ENCODE assay signal across 19 cellular contexts in genomic region chr4:189081831-189082230, GRCh38.
DNase-seq lines count a peak whose midpoint lies in the region; ATAC-seq and TF ChIP-seq lines count a peak whose summit lies in the region.
"Had no signal": no experiment of that assay in that cellular context is flagged by ENCODE, and none has a peak within 500 bp of the region (broad histone marks: within the 10 kb centered on the region; RNA-seq: fewer than 3 reads in every experiment).

No MANE protein-coding gene starts in this region.

- no peak overlapping the region for H3K4me2 ChIP-seq in PC-3 (ENCODE audit: low read length)
- H3K4me2 ChIP-seq: PC-9 had no signal

- H3K27me3 ChIP-seq in breast epithelium (no peaks in the 10 kb centered on the region), PC-3 (ENCODE audit: low read length) (no peaks in the 10 kb centered on the region)

- H3K9me2 ChIP-seq in PC-3 (replicated peaks; ENCODE audit: low read length), result no peaks in the 10 kb centered on the region

- peaks cover 6% of the 10 kb centered on the region for H3K4me1 Mint-ChIP-seq in MCF 10A (ENCODE audit: insufficient read depth, unreplicated experiment)
- H3K4me1 Mint-ChIP-seq in activated CD4-positive, alpha-beta T cell treated with anti-CD3 and anti-CD28 coated beads, Interleukin-2, amount 10 ng/mL, durations not matched to agents 7 days and 5 days, result no peaks in the 10 kb centered on the region
- H3K4me1 Mint-ChIP-seq in activated CD8-positive, alpha-beta T cell treated with anti-CD3 and anti-CD28 coated beads, Interleukin-2, amount 10 ng/mL, durations not matched to agents 7 days and 5 days (ENCODE audit: low read depth), result no peaks in the 10 kb centered on the region
- H3K4me1 Mint-ChIP-seq: CD14-positive monocyte had no signal

- no peaks in the 10 kb centered on the region for H3K9me3 ChIP-seq in breast epithelium
- H3K9me3 ChIP-seq in PC-3 (ENCODE audit: low read length), result no peaks in the 10 kb centered on the region

- H3K27me3 Mint-ChIP-seq in MCF 10A (ENCODE audit: insufficient read depth, unreplicated experiment), result no peaks in the 10 kb centered on the region
- no peaks in the 10 kb centered on the region for H3K27me3 Mint-ChIP-seq in activated CD4-positive, alpha-beta T cell treated with anti-CD3 and anti-CD28 coated beads, Interleukin-2, amount 10 ng/mL, durations not matched to agents 7 days and 5 days
- no peaks in the 10 kb centered on the region for H3K27me3 Mint-ChIP-seq in activated CD8-positive, alpha-beta T cell treated with anti-CD3 and anti-CD28 coated beads, Interleukin-2, amount 10 ng/mL, durations not matched to agents 7 days and 5 days (ENCODE audit: low read depth)

- intact Hi-C loops in MCF 10A (cut with micrococcal nuclease), result no loop called here
- intact Hi-C loops in breast epithelium (cut with DNase I; ENCODE audit: low total_unique reads), result no loop called here
- intact Hi-C loops in PC-3 (cut with micrococcal nuclease), result no loop called here

- H2AFZ ChIP-seq in PC-3 (ENCODE audit: low read length), result no peak overlapping the region
- H2AFZ ChIP-seq: PC-9 had no signal

- no peaks in the 10 kb centered on the region for H3F3A ChIP-seq in PC-3 (ENCODE audit: low read length, unreplicated experiment)

- H3K4me1 ChIP-seq in breast epithelium, result no peaks in the 10 kb centered on the region
- H3K4me1 ChIP-seq in PC-3 (ENCODE audit: insufficient read depth, low read length), result no peaks in the 10 kb centered on the region

- no peak overlapping the region for H3K4me3 Mint-ChIP-seq in MCF 10A (ENCODE audit: unreplicated experiment)
- H3K4me3 Mint-ChIP-seq in activated CD4-positive, alpha-beta T cell treated with anti-CD3 and anti-CD28 coated beads, Interleukin-2, amount 10 ng/mL, durations not matched to agents 7 days and 5 days, result no peak overlapping the region
- H3K4me3 Mint-ChIP-seq in activated CD8-positive, alpha-beta T cell treated with anti-CD3 and anti-CD28 coated beads, Interleukin-2, amount 10 ng/mL, durations not matched to agents 7 days and 5 days, result no peak overlapping the region
- H3K4me3 Mint-ChIP-seq: CD14-positive monocyte had no signal

- ATAC-seq in PC-3 (no peak), HG03039 (IDR thresholded peaks at IDR 0.05; ENCODE audit: unreplicated experiment) (no peak)
- ATAC-seq in activated CD8-positive, alpha-beta T cell treated with anti-CD3 and anti-CD28 coated beads, Interleukin-2, amount 10 ng/mL, durations not matched to agents 7 days and 5 days, result no peak
- ATAC-seq: HepG2 had no signal

- POLR2A ChIA-PET in MCF 10A (lab: Yijun Ruan, JAX) (interaction anchor here (0.9 kb wide), 1 partner anchor 111 kb away, joined by 3 read pairs; no protein-coding TSS in a partner anchor), PC-3 (lab: Charles Lee; ENCODE audit: unreplicated experiment) (no interaction called here)
- POLR2A ChIA-PET in activated CD4-positive, alpha-beta T cell treated with anti-CD3 and anti-CD28 coated beads, Interleukin-2, amount 10 ng/mL, durations not matched to agents 7 days and 5 days (lab: Charles Lee), result no interaction called here
- POLR2A ChIA-PET in activated CD8-positive, alpha-beta T cell treated with anti-CD3 and anti-CD28 coated beads, Interleukin-2, amount 10 ng/mL, durations not matched to agents 7 days and 5 days (lab: Charles Lee), result no interaction called here

- H4K20me1 ChIP-seq in PC-3 (ENCODE audit: low read length), result no peaks in the 10 kb centered on the region

- no peak overlapping the region for H3K9ac ChIP-seq in PC-3 (ENCODE audit: low read length)

- no peak overlapping the region for H3K27ac Mint-ChIP-seq in MCF 10A (ENCODE audit: low read depth, unreplicated experiment)
- no peak overlapping the region for H3K27ac Mint-ChIP-seq in activated CD4-positive, alpha-beta T cell treated with anti-CD3 and anti-CD28 coated beads, Interleukin-2, amount 10 ng/mL, durations not matched to agents 7 days and 5 days
- no peak overlapping the region for H3K27ac Mint-ChIP-seq in activated CD8-positive, alpha-beta T cell treated with anti-CD3 and anti-CD28 coated beads, Interleukin-2, amount 10 ng/mL, durations not matched to agents 7 days and 5 days
- H3K27ac Mint-ChIP-seq: CD14-positive monocyte had no signal

- H3K36me3 ChIP-seq in breast epithelium (no peaks in the 10 kb centered on the region), PC-3 (ENCODE audit: low read depth, low read length) (no peaks in the 10 kb centered on the region)

- CTCF ChIA-PET in MCF 10A (lab: Yijun Ruan, JAX) (no interaction called here), PC-3 (lab: Charles Lee) (no interaction called here)
- CTCF ChIA-PET in activated CD4-positive, alpha-beta T cell treated with anti-CD3 and anti-CD28 coated beads, Interleukin-2, amount 10 ng/mL, durations not matched to agents 7 days and 5 days (lab: Charles Lee), result no interaction called here
- CTCF ChIA-PET in activated CD8-positive, alpha-beta T cell treated with anti-CD3 and anti-CD28 coated beads, Interleukin-2, amount 10 ng/mL, durations not matched to agents 7 days and 5 days (lab: Charles Lee), result no interaction called here

- H3K79me2 ChIP-seq in PC-3 (ENCODE audit: low read length), result no peaks in the 10 kb centered on the region

- H3K36me3 Mint-ChIP-seq in MCF 10A (ENCODE audit: insufficient read depth, unreplicated experiment), result no peaks in the 10 kb centered on the region
- no peaks in the 10 kb centered on the region for H3K36me3 Mint-ChIP-seq in activated CD4-positive, alpha-beta T cell treated with anti-CD3 and anti-CD28 coated beads, Interleukin-2, amount 10 ng/mL, durations not matched to agents 7 days and 5 days (ENCODE audit: low read depth)
- no peaks in the 10 kb centered on the region for H3K36me3 Mint-ChIP-seq in activated CD8-positive, alpha-beta T cell treated with anti-CD3 and anti-CD28 coated beads, Interleukin-2, amount 10 ng/mL, durations not matched to agents 7 days and 5 days (ENCODE audit: low read depth)
- H3K36me3 Mint-ChIP-seq: CD14-positive monocyte had no signal

- H3K27ac ChIP-seq in breast epithelium (no peak overlapping the region), PC-3 (ENCODE audit: low read length) (no peak overlapping the region)
- H3K27ac ChIP-seq: 22Rv1, PC-9 had no signal

- H3K9me3 Mint-ChIP-seq in MCF 10A (ENCODE audit: unreplicated experiment), result no peaks in the 10 kb centered on the region
- H3K9me3 Mint-ChIP-seq in activated CD4-positive, alpha-beta T cell treated with anti-CD3 and anti-CD28 coated beads, Interleukin-2, amount 10 ng/mL, durations not matched to agents 7 days and 5 days, result peaks cover 4% of the 10 kb centered on the region
- peaks cover 18% of the 10 kb centered on the region for H3K9me3 Mint-ChIP-seq in activated CD8-positive, alpha-beta T cell treated with anti-CD3 and anti-CD28 coated beads, Interleukin-2, amount 10 ng/mL, durations not matched to agents 7 days and 5 days (ENCODE audit: insufficient read depth)

- no peak for TF ChIP-seq POLR2A in breast epithelium (IDR thresholded peaks at IDR 0.05)

- DNase-seq in MCF 10A (ENCODE audit: unreplicated experiment), result peak; percentile 53
- DNase-seq in breast epithelium (ENCODE audit: low spot score in 2 of 2), result no peak
- peak; percentile 43 for DNase-seq in PC-3
- peak; percentile 35 for DNase-seq in epithelial cell of proximal tubule (ENCODE audit: low read depth)
- peak; percentile 70 for DNase-seq in renal cortical epithelial cell (ENCODE audit: low read depth)
- DNase-seq in activated CD4-positive, alpha-beta T cell treated with anti-CD3 and anti-CD28 coated beads, Interleukin-2, amount 10 ng/mL, durations not matched to agents 7 days and 5 days, result no peak
- no peak for DNase-seq in activated CD8-positive, alpha-beta T cell treated with anti-CD3 and anti-CD28 coated beads, Interleukin-2, amount 10 ng/mL, durations not matched to agents 7 days and 5 days
- DNase-seq: COR-L47, Karpas-422, MV-4-11, NCI-H1436, NCI-H2081, NCI-H526, PC-9, Right ventricle myocardium superior had no signal

- H3K4me3 ChIP-seq in breast epithelium (no peak overlapping the region), PC-3 (ENCODE audit: low read length) (no peak overlapping the region), epithelial cell of proximal tubule (ENCODE audit: low read depth, low read length) (no peak overlapping the region)
- H3K4me3 ChIP-seq: PC-9 had no signal

- BruUV-seq in MCF 10A (replicated peaks; lab: Mats Ljungman, UMichigan), result no TSS peak
- BruUV-seq in PC-3 (replicated peaks; lab: Mats Ljungman, UMichigan), result no TSS peak

- TF ChIP-seq CTCF in MCF 10A (IDR thresholded peaks at IDR 0.05; ENCODE audit: unreplicated experiment) (no peak), breast epithelium (IDR thresholded peaks at IDR 0.05) (no peak), PC-3 (conservative IDR thresholded peaks at IDR 0.05; ENCODE audit: low read depth, low read length) (no peak), epithelial cell of proximal tubule (conservative IDR thresholded peaks at IDR 0.05; ENCODE audit: low read depth, low read length) (no peak)

Comparison
In these comparisons a context has a peak if more than half of its experiments do, and no peak if none do; other contexts are left out.
1. DNase-seq: peak in MCF 10A (single experiment), PC-3 (single experiment), epithelial cell of proximal tubule (single experiment) and renal cortical epithelial cell (single experiment); none in breast epithelium (0 of 2), activated CD4-positive, alpha-beta T cell treated with anti-CD3 and anti-CD28 coated beads, Interleukin-2, amount 10 ng/mL, durations not matched to agents 7 days and 5 days (single experiment) and activated CD8-positive, alpha-beta T cell treated with anti-CD3 and anti-CD28 coated beads, Interleukin-2, amount 10 ng/mL, durations not matched to agents 7 days and 5 days (single experiment).